29 cellular contexts compared by ENCODE assay signal in genomic region chr10:1209355-1209979, GRCh38.
DNase-seq lines count a peak whose midpoint lies in the region; ATAC-seq and TF ChIP-seq lines count a peak whose summit lies in the region.
"Had no signal": no experiment of that assay in that cellular context is flagged by ENCODE, and none has a peak within 500 bp of the region (broad histone marks: within the 10 kb centered on the region; RNA-seq: fewer than 3 reads in every experiment).

No MANE protein-coding gene starts in this region.

- H3K9me3 ChIP-seq in H9 (ENCODE audit: control insufficient read depth, low read depth, low read length), result no peaks in the 10 kb centered on the region
- H3K9me3 ChIP-seq: ascending aorta, colonic mucosa, left ventricle myocardium inferior, SJCRH30, testis, uterus had no signal

- DNase-seq in H9 (peak; percentile 8), mesenteric fat pad (ENCODE audit: low spot score) (peak; percentile 45), T-helper 1 cell (no peak), GM03348 (ENCODE audit: low spot score) (no peak)
- no peak for DNase-seq in central memory CD8-positive, alpha-beta T cell (ENCODE audit: low spot score in 2 of 2)
- no peak for DNase-seq in stimulated activated effector memory CD8-positive, alpha-beta T cell treated with anti-CD3 and anti-CD28 coated beads, Interleukin-12 subunit alpha, Interleukin-12 subunit beta, amount 100 ng/mL, for 72 hours (ENCODE audit: low spot score in 2 of 2)
- DNase-seq: activated CD4-positive, alpha-beta T cell treated with anti-CD3 and anti-CD28 coated beads for 48 hours; activated CD8-positive, alpha-beta memory T cell treated with anti-CD3 and anti-CD28 coated beads for 24 hours; activated effector memory CD4-positive, alpha-beta T cell treated with anti-CD3 and anti-CD28 coated beads, Interleukin-2, amount 50 U/mL, for 16 hours; activated naive CD8-positive, alpha-beta T cell treated with anti-CD3 and anti-CD28 coated beads, Interleukin-2, amount 10 ng/mL, durations not matched to agents 7 days and 5 days; activated T-cell treated with anti-CD3 and anti-CD28 coated beads, Interleukin-2, amount 50 U/mL, for 1 hour; colonic mucosa; DMS153; effector CD4-positive, alpha-beta T cell; HFFc6; hypothalamus; left ventricle myocardium inferior; NCI-H1048; NCI-H1694; NCI-H82; SJCRH30; stimulated activated naive CD4-positive, alpha-beta T cell; T1000; testis; uterus had no signal

- no peaks in the 10 kb centered on the region for H3K27me3 ChIP-seq in H9 (ENCODE audit: insufficient read depth, low read length)
- H3K27me3 ChIP-seq: ascending aorta, colonic mucosa, SJCRH30, testis, uterus had no signal

- no peak overlapping the region for H3K4ac ChIP-seq in H9 (ENCODE audit: low read depth, low read length)

- H3K4me3 Mint-ChIP-seq in H9, result no peak overlapping the region
- no peak overlapping the region for H3K4me3 Mint-ChIP-seq in central memory CD8-positive, alpha-beta T cell
- no peak overlapping the region for H3K4me3 Mint-ChIP-seq in stimulated activated effector memory CD8-positive, alpha-beta T cell treated with anti-CD3 and anti-CD28 coated beads, Interleukin-12 subunit alpha, Interleukin-12 subunit beta, amount 100 ng/mL, for 72 hours
- H3K4me3 Mint-ChIP-seq: activated naive CD8-positive, alpha-beta T cell treated with anti-CD3 and anti-CD28 coated beads, Interleukin-2, amount 10 ng/mL, durations not matched to agents 7 days and 5 days; HFFc6 had no signal

- H2BK5ac ChIP-seq in H9 (ENCODE audit: insufficient read length, low read length), result no peak overlapping the region

- no peaks in the 10 kb centered on the region; a peak in 1 of 5 replicates for H3K9me3 Mint-ChIP-seq in H9
- no peaks in the 10 kb centered on the region for H3K9me3 Mint-ChIP-seq in central memory CD8-positive, alpha-beta T cell
- H3K9me3 Mint-ChIP-seq in stimulated activated effector memory CD8-positive, alpha-beta T cell treated with anti-CD3 and anti-CD28 coated beads, Interleukin-12 subunit alpha, Interleukin-12 subunit beta, amount 100 ng/mL, for 72 hours, result no peaks in the 10 kb centered on the region
- H3K9me3 Mint-ChIP-seq: activated naive CD8-positive, alpha-beta T cell treated with anti-CD3 and anti-CD28 coated beads, Interleukin-2, amount 10 ng/mL, durations not matched to agents 7 days and 5 days had no signal

- H3K27me3 Mint-ChIP-seq in H9 (ENCODE audit: low read depth), result no peaks in the 10 kb centered on the region
- no peaks in the 10 kb centered on the region for H3K27me3 Mint-ChIP-seq in central memory CD8-positive, alpha-beta T cell
- H3K27me3 Mint-ChIP-seq: activated naive CD8-positive, alpha-beta T cell treated with anti-CD3 and anti-CD28 coated beads, Interleukin-2, amount 10 ng/mL, durations not matched to agents 7 days and 5 days had no signal

- H3K4me2 ChIP-seq in H9 (ENCODE audit: insufficient read depth, insufficient read length, low read length), result no peak overlapping the region

- no peak overlapping the region for H2BK15ac ChIP-seq in H9 (ENCODE audit: low read depth, low read length)

- no peak overlapping the region for H2AFZ ChIP-seq in H9 (ENCODE audit: low read length)

- no peak overlapping the region for H3T11ph ChIP-seq in H9 (ENCODE audit: low read length)

- H2BK12ac ChIP-seq in H9 (ENCODE audit: insufficient read length, low read depth, low read length), result no peak overlapping the region

- no peaks in the 10 kb centered on the region for H3K4me1 ChIP-seq in H9 (ENCODE audit: insufficient read depth, low read length)
- H3K4me1 ChIP-seq: ascending aorta, colonic mucosa, left ventricle myocardium inferior, SJCRH30, testis, uterus had no signal

- no peak overlapping the region for H3K9ac ChIP-seq in H9 (ENCODE audit: extremely low read depth, insufficient read length, low read length)

- H4K20me1 ChIP-seq in H9 (ENCODE audit: control insufficient read depth, insufficient read depth, insufficient read length), result no peaks in the 10 kb centered on the region

- H3K56ac ChIP-seq in H9 (ENCODE audit: insufficient read length, low read depth, low read length), result no peak overlapping the region

- no peak overlapping the region; a peak in 1 of 7 replicates for H3K27ac Mint-ChIP-seq in H9
- peak overlapping the region; percentile 30 for H3K27ac Mint-ChIP-seq in central memory CD8-positive, alpha-beta T cell (ENCODE audit: low read depth)
- H3K27ac Mint-ChIP-seq in stimulated activated effector memory CD8-positive, alpha-beta T cell treated with anti-CD3 and anti-CD28 coated beads, Interleukin-12 subunit alpha, Interleukin-12 subunit beta, amount 100 ng/mL, for 72 hours, result peak overlapping the region; percentile 36
- H3K27ac Mint-ChIP-seq: activated naive CD8-positive, alpha-beta T cell treated with anti-CD3 and anti-CD28 coated beads, Interleukin-2, amount 10 ng/mL, durations not matched to agents 7 days and 5 days; HFFc6 had no signal

- H3K14ac ChIP-seq in H9 (ENCODE audit: insufficient read depth, low read length), result no peak overlapping the region; the same call in 1 of the 2 replicates

- no peaks in the 10 kb centered on the region; a peak in 1 of 7 replicates for H3K36me3 Mint-ChIP-seq in H9 (ENCODE audit: insufficient read depth in 1 of 3, low read depth in 3 of 3)
- H3K36me3 Mint-ChIP-seq in central memory CD8-positive, alpha-beta T cell (ENCODE audit: insufficient read depth), result peaks cover 4% of the 10 kb centered on the region
- H3K36me3 Mint-ChIP-seq in stimulated activated effector memory CD8-positive, alpha-beta T cell treated with anti-CD3 and anti-CD28 coated beads, Interleukin-12 subunit alpha, Interleukin-12 subunit beta, amount 100 ng/mL, for 72 hours, result no peaks in the 10 kb centered on the region
- H3K36me3 Mint-ChIP-seq: activated naive CD8-positive, alpha-beta T cell treated with anti-CD3 and anti-CD28 coated beads, Interleukin-2, amount 10 ng/mL, durations not matched to agents 7 days and 5 days had no signal

- H2BK20ac ChIP-seq in H9 (ENCODE audit: low read depth, low read length, poor library complexity, severe bottlenecking), result no peak overlapping the region

- H3K27ac ChIP-seq in H9 (ENCODE audit: insufficient read length, low read depth, low read length), result no peak overlapping the region
- H3K27ac ChIP-seq: ascending aorta, colonic mucosa, epithelial cell of prostate, left ventricle myocardium inferior, SJCRH30, testis, uterus, VCaP had no signal

- no peak overlapping the region for H4K91ac ChIP-seq in H9 (ENCODE audit: insufficient read length, low read depth, low read length)

- ATAC-seq in central memory CD8-positive, alpha-beta T cell (replicated peaks; ENCODE audit: extremely low read depth, poor library complexity, severe bottlenecking), result peak; percentile 77
- no peak for ATAC-seq in stimulated activated effector memory CD8-positive, alpha-beta T cell treated with anti-CD3 and anti-CD28 coated beads, Interleukin-12 subunit alpha, Interleukin-12 subunit beta, amount 100 ng/mL, for 72 hours
- ATAC-seq in HG02623 (IDR thresholded peaks at IDR 0.05; ENCODE audit: unreplicated experiment), result no peak

- H3K18ac ChIP-seq in H9 (ENCODE audit: insufficient read length, low read depth, low read length), result no peak overlapping the region

- H3K79me1 ChIP-seq in H9 (ENCODE audit: insufficient read depth, low read depth, low read length, poor library complexity, severe bottlenecking), result no peaks in the 10 kb centered on the region

- H3K23me2 ChIP-seq in H9 (ENCODE audit: insufficient read length, low read depth, low read length, poor library complexity, severe bottlenecking), result no peaks in the 10 kb centered on the region

- no peak overlapping the region for H2AK5ac ChIP-seq in H9 (ENCODE audit: insufficient read length, low read length)

- peak overlapping the region; percentile 83 for H4K8ac ChIP-seq in H9 (replicated peaks; ENCODE audit: insufficient read length, low read depth, low read length)

- H3K4me1 Mint-ChIP-seq in H9, result no peaks in the 10 kb centered on the region
- H3K4me1 Mint-ChIP-seq in central memory CD8-positive, alpha-beta T cell, result peaks cover 12% of the 10 kb centered on the region
- H3K4me1 Mint-ChIP-seq in stimulated activated effector memory CD8-positive, alpha-beta T cell treated with anti-CD3 and anti-CD28 coated beads, Interleukin-12 subunit alpha, Interleukin-12 subunit beta, amount 100 ng/mL, for 72 hours, result peaks cover 15% of the 10 kb centered on the region
- H3K4me1 Mint-ChIP-seq: activated naive CD8-positive, alpha-beta T cell treated with anti-CD3 and anti-CD28 coated beads, Interleukin-2, amount 10 ng/mL, durations not matched to agents 7 days and 5 days had no signal

- no peak for TF ChIP-seq CTCF in H9 (conservative IDR thresholded peaks at IDR 0.05)

- peak overlapping the region; percentile 20 for H4K5ac ChIP-seq in H9 (ENCODE audit: insufficient read length, low read depth, low read length)

- no peak overlapping the region for H3K23ac ChIP-seq in H9 (ENCODE audit: insufficient read length, low read depth, low read length)

- no peak overlapping the region for H2BK120ac ChIP-seq in H9 (ENCODE audit: low read depth, low read length, poor library complexity, severe bottlenecking)

- H3K79me2 ChIP-seq in H9 (ENCODE audit: insufficient read depth, low read length), result no peaks in the 10 kb centered on the region

- no CpG with 5 or more reads among the region's 8 CpGs for WGBS in H9 (ENCODE audit: extremely low coverage, insufficient read length, low lambda C conversion rate)

Comparison
In these comparisons a context has a peak if more than half of its experiments do, and no peak if none do; other contexts are left out.
1. DNase-seq: peak in H9 (single experiment) and mesenteric fat pad (single experiment); none in central memory CD8-positive, alpha-beta T cell (0 of 2), stimulated activated effector memory CD8-positive, alpha-beta T cell treated with anti-CD3 and anti-CD28 coated beads, Interleukin-12 subunit alpha, Interleukin-12 subunit beta, amount 100 ng/mL, for 72 hours (0 of 2), T-helper 1 cell (0 of 5) and GM03348 (single experiment).
2. H3K27ac Mint-ChIP-seq: peak in central memory CD8-positive, alpha-beta T cell (single experiment) and stimulated activated effector memory CD8-positive, alpha-beta T cell treated with anti-CD3 and anti-CD28 coated beads, Interleukin-12 subunit alpha, Interleukin-12 subunit beta, amount 100 ng/mL, for 72 hours (single experiment); none in H9 (0 of 3).